ENCODE assay signal across 7 cellular contexts in genomic region chr14:24366375-24366663, GRCh38. TPM values are rescaled to one million over a fixed set of nuclear protein-coding genes. Genes with fewer than 3 reads are reported as not detected.
DNase-seq lines count a peak whose midpoint lies in the region; ATAC-seq and TF ChIP-seq lines count a peak whose summit lies in the region.
"Had no signal": no experiment of that assay in that cellular context is flagged by ENCODE, and none has a peak within 500 bp of the region (broad histone marks: within the 10 kb centered on the region; RNA-seq: fewer than 3 reads in every experiment).

No MANE protein-coding gene starts in this region.

- H3K4me3 ChIP-seq in HUES64 (ENCODE audit: low read length), result peak overlapping the region; percentile 63
- peak overlapping the region in 58 of 59 donors; percentile 7 to 71 (median 54) for H3K4me3 ChIP-seq in dorsolateral prefrontal cortex
- peak overlapping the region; percentile 44 to 62 (median 55) for H3K4me3 ChIP-seq in gastrocnemius medialis

- no peak for TF ChIP-seq POLR2A in gastrocnemius medialis (IDR thresholded peaks at IDR 0.05)

- H3K27me3 ChIP-seq in HUES64 (ENCODE audit: insufficient read depth, low read length), result peaks cover 13% of the 10 kb centered on the region; the same call in 1 of the 2 replicates
- H3K27me3 ChIP-seq in dorsolateral prefrontal cortex, result peaks cover 0 to 17% (median 0%) of the 10 kb centered on the region in 45 donors
- H3K27me3 ChIP-seq in gastrocnemius medialis, result peaks cover 38 to 46% (median 43%) of the 10 kb centered on the region in 3 donors

- DNase-seq in dorsolateral prefrontal cortex, result peak in 1 of 10 donors; percentile 7
- DNase-seq in gastrocnemius medialis, result no peak
- no peak for DNase-seq in DMS79 (lab: John Stamatoyannopoulos, UW)
- no peak for DNase-seq in DMS114 treated with DMSO at 0.1 percent for 48 hours (lab: John Stamatoyannopoulos, UW; ENCODE audit: unreplicated experiment)
- no peak for DNase-seq in NCI-H82 (lab: John Stamatoyannopoulos, UW)

- under 1% methylated on average over 6 of the region's 12 CpGs for WGBS in HUES64

- TF ChIP-seq CTCF in dorsolateral prefrontal cortex (IDR thresholded peaks at IDR 0.05 in 54 of 56, conservative IDR thresholded peaks at IDR 0.05 in 2 of 56; ENCODE audit: low read depth in 1 of 56, partially characterized antibody in 56 of 56), result no peak
- no peak for TF ChIP-seq CTCF in gastrocnemius medialis (IDR thresholded peaks at IDR 0.05 in 4 of 5, conservative IDR thresholded peaks at IDR 0.05 in 1 of 5)

- ATAC-seq in gastrocnemius medialis, result no peak

- H3K9me3 ChIP-seq in HUES64 (ENCODE audit: insufficient read depth, low read depth, low read length) (no peaks in the 10 kb centered on the region), gastrocnemius medialis (no peaks in the 10 kb centered on the region)

- H3K27ac ChIP-seq in HUES64 (ENCODE audit: low read depth, low read length) (peak overlapping the region; percentile 87; the same call in 1 of the 2 replicates), dorsolateral prefrontal cortex (peak overlapping the region in 55 of 59 donors; percentile 3 to 90 (median 76)), gastrocnemius medialis (peak overlapping the region; percentile 74 to 85 (median 80))

- H3K9ac ChIP-seq in HUES64 (ENCODE audit: low read depth, low read length), result no peak overlapping the region

- H3K4me1 ChIP-seq in HUES64 (ENCODE audit: insufficient read depth, low read length) (peaks cover 10% of the 10 kb centered on the region; the same call in 1 of the 2 replicates), gastrocnemius medialis (peaks cover 10% of the 10 kb centered on the region in 2 donors)

- peaks cover 3% of the 10 kb centered on the region; the same call in 1 of the 2 replicates for H3K36me3 ChIP-seq in HUES64 (ENCODE audit: insufficient read depth, low read length)
- H3K36me3 ChIP-seq in gastrocnemius medialis, result no peaks in the 10 kb centered on the region

- in situ Hi-C loops in gastrocnemius medialis (cut with MboI; ENCODE audit: low sequenced_read_pairs in 4 of 4), result loop anchor here in 1 of 4 donors (5.0 kb wide), 1 partner anchor 66 kb away; no protein-coding TSS in a partner anchor

- intact Hi-C loops in dorsolateral prefrontal cortex (cut with DNase I) (loop anchor here (5.0 kb wide), 2 partner anchors 51 to 66 kb away; no protein-coding TSS in a partner anchor), gastrocnemius medialis (cut with DNase I; ENCODE audit: low total_unique reads) (loop anchor here (2.0 to 5.0 kb wide), 3 partner anchors 32 to 64 kb away; partner anchors contain the start of gene ADCY4)

RNA-seq across cellular contexts. Expression of gene NFATC4, which starts 1.7 kb away (rescaled TPM):
- polyA plus RNA-seq in HUES64 (2013, experiment 1 of 2), result 19.3 TPM
- 28.7 TPM for polyA plus RNA-seq in HUES64 (2013, experiment 2 of 2)
- 10 to 100 TPM in 118 of 120 experiments, 1 to 10 TPM in 2; 7.6 to 62.6 (median 19.4) TPM for total RNA-seq in dorsolateral prefrontal cortex
- 10 to 100 TPM in 1 of 4 donors, 1 to 10 TPM in 3; 4.6 to 13.2 (median 7.5) TPM for total RNA-seq in gastrocnemius medialis
- total RNA-seq: activated CD4-positive, alpha-beta memory T cell treated with anti-CD3 and anti-CD28 coated beads, Interleukin-2, amount 10 ng/mL, durations not matched to agents 7 days and 5 days had no signal

RNA-seq across cellular contexts. Expression of gene RIPK3, which starts 26.5 kb away (rescaled TPM):
- polyA plus RNA-seq in HUES64 (2013, experiment 1 of 2), result not detected
- not detected for polyA plus RNA-seq in HUES64 (2013, experiment 2 of 2)
- 1 to 10 TPM in 90 of 120 experiments, under 1 TPM in 28, not detected in 2; 0.23 to 5.4 (median 1.5) TPM for total RNA-seq in dorsolateral prefrontal cortex
- 1 to 10 TPM in 2 of 4 donors, under 1 TPM in 2; 0.66 to 1.6 (median 0.97) TPM for total RNA-seq in gastrocnemius medialis

RNA-seq across cellular contexts. Expression of gene ADCY4, which starts 31.4 kb away (rescaled TPM):
- 0.20 TPM for polyA plus RNA-seq in HUES64 (2013, experiment 1 of 2)
- polyA plus RNA-seq in HUES64 (2013, experiment 2 of 2), result 0.63 TPM
- total RNA-seq in dorsolateral prefrontal cortex, result 10 to 100 TPM in 49 of 120 experiments, 1 to 10 TPM in 71; 2.6 to 21.6 (median 8.7) TPM
- 10 to 100 TPM in 1 of 4 donors, 1 to 10 TPM in 3; 7.9 to 16.6 (median 8.7) TPM for total RNA-seq in gastrocnemius medialis

RNA-seq across cellular contexts. Expression of gene NYNRIN, which starts 32.5 kb away (rescaled TPM):
- polyA plus RNA-seq in HUES64 (2013, experiment 1 of 2), result 10.5 TPM
- polyA plus RNA-seq in HUES64 (2013, experiment 2 of 2), result 13.0 TPM
- total RNA-seq in dorsolateral prefrontal cortex, result 10 to 100 TPM in 9 of 120 experiments, 1 to 10 TPM in 111; 2.3 to 15.3 (median 6.3) TPM
- total RNA-seq in gastrocnemius medialis, result 1 to 10 TPM in 3 of 4 donors, under 1 TPM in 1; 0.87 to 3.7 (median 2.1) TPM

RNA-seq across cellular contexts. Expression of gene LTB4R, which starts 55.0 kb away (rescaled TPM):
- polyA plus RNA-seq in HUES64 (2013, experiment 1 of 2), result 3.7 TPM
- 3.7 TPM for polyA plus RNA-seq in HUES64 (2013, experiment 2 of 2)
- total RNA-seq in dorsolateral prefrontal cortex (1 to 10 TPM; 1.1 to 7.0 (median 2.7) TPM), gastrocnemius medialis (1 to 10 TPM in 2 of 4 donors, under 1 TPM in 2; 0.13 to 2.2 (median 0.75) TPM)
